ENCODE assay signal across 7 cellular contexts in the genomic region with DNA sequence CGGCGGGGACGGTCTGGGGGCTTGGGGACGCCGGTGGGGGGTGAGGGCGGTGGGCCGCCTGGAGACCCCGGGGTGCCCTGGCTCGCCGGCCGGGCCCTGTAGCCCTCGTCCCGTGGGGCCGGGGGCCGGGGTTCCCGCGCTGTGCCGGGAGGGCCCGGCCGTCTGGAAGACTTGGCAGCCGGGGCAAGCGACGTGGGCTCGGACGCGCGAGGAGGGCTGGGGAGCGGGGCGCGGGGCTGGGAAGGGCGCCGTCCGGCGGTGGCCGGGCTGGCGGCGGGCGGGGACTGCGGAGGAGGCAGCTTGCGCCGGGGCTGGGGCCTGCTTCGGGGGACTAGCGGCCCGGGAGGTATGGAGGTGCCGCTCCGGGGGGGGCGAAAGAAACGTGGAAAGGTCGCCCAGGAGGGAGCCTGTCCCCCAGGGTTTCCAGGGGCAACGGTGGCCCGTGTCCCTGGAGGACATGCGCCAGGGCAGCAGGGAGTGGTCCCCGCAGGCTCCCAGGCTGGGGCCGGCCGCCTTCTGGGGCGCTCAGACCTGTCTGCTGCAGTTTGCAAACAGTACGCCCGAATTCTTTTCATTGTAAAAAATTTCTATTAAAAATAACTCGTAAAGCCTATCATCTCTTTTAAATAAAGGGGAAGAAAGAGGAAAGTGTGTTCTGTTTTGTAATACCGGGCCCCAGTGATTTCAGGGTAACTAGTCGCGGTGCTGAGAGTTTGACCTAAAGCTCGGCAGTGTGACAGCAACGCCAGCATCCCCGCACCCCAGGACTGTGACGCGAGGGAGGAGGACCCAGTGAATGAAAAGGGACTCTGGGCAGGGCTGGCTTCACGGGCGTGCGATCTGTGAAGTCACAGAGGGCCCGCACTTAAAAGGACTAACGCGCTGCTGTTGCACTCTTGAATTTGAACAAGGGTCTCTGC. TPM values are rescaled to one million over a fixed set of nuclear protein-coding genes. Genes with fewer than 3 reads are reported as not detected.
A peak's percentile ranks its signal among the peaks of the same experiment; 100 is the strongest.
DNase-seq lines count a peak whose midpoint lies in the region; ATAC-seq, FAIRE-seq and TF ChIP-seq lines count a peak whose summit lies in the region.

No MANE protein-coding gene starts in this region.

- TSS peak; percentile 52 for BruUV-seq in endothelial cell of umbilical vein (replicated peaks; lab: Mats Ljungman, UMichigan)

- dilution Hi-C loops in endothelial cell of umbilical vein (cut with MboI; ENCODE audit: extremely low pct_ligation_motif_present, low sequenced_read_pairs): no loop called here

- intact Hi-C loops in endothelial cell of umbilical vein (cut with micrococcal nuclease): loop anchor here (1.0 to 5.0 kb wide), 3 partner anchors 50 to 145 kb away; no protein-coding TSS in a partner anchor

- peak overlapping the region; percentile 90 for H2AFZ ChIP-seq in endothelial cell of umbilical vein (ENCODE audit: low read depth, low read length)

- CTCF ChIA-PET in endothelial cell of umbilical vein (lab: Charles Lee): interaction anchor here (0.8 to 4.7 kb wide), 11 partner anchors 12 to 187 kb away, joined by 3 to 50 read pairs (median 6); no protein-coding TSS in a partner anchor

- POLR2A ChIA-PET in endothelial cell of umbilical vein (lab: Charles Lee): no interaction called here

- H3K36me3 ChIP-seq in endothelial cell of umbilical vein (ENCODE audit: control insufficient read depth in 2 of 2, extremely low read depth in 1 of 2, insufficient read depth in 2 of 2, low read length in 2 of 2): no peaks in the 10 kb centered on the region

- H4K20me1 ChIP-seq in endothelial cell of umbilical vein (replicated peaks; ENCODE audit: control insufficient read depth, extremely low read depth, insufficient read depth, low read length): no peaks in the 10 kb centered on the region

- H3K9me1 ChIP-seq in endothelial cell of umbilical vein (replicated peaks; ENCODE audit: control insufficient read depth, extremely low read depth, insufficient read depth, low read length): no peaks in the 10 kb centered on the region

- H3K4me3 ChIP-seq in endothelial cell of umbilical vein (replicated peaks in 1 of 3; ENCODE audit: insufficient read depth in 1 of 3, low read depth in 1 of 3, low read length in 3 of 3): peak overlapping the region; percentile 67 to 86 (median 78)

- peaks cover 18% of the 10 kb centered on the region for H3K79me2 ChIP-seq in endothelial cell of umbilical vein (ENCODE audit: control insufficient read depth, insufficient read depth, low read length)

- TF ChIP-seq CTCF in endothelial cell of umbilical vein (IDR thresholded peaks at IDR 0.05; ENCODE audit: extremely low read depth in 1 of 2, insufficient read depth in 1 of 2, low read depth in 1 of 2, low read length in 2 of 2): peak in 1 of 2 donors; percentile 7

- H3K4me2 ChIP-seq in endothelial cell of umbilical vein (ENCODE audit: insufficient read depth, low read length): peak overlapping the region; percentile 73

- peaks cover 7 to 11% of the 10 kb centered on the region in 2 experiments for H3K27me3 ChIP-seq in endothelial cell of umbilical vein (ENCODE audit: control insufficient read depth in 2 of 2, insufficient read depth in 2 of 2, low read length in 2 of 2)

- H3K27ac ChIP-seq in endothelial cell of umbilical vein (ENCODE audit: insufficient read depth, low read depth, low read length): peak overlapping the region; percentile 59

- H3K4me1 ChIP-seq in endothelial cell of umbilical vein (ENCODE audit: control insufficient read depth, extremely low read depth, insufficient read depth, low read length): peaks cover 20% of the 10 kb centered on the region

- H3K9ac ChIP-seq in endothelial cell of umbilical vein (replicated peaks; ENCODE audit: extremely low read depth, insufficient read depth, low read length): peak overlapping the region; percentile 73

- TF ChIP-seq POLR2A in endothelial cell of umbilical vein (IDR thresholded peaks at IDR 0.05; ENCODE audit: low read depth, low read length): no peak

- no peak for FAIRE-seq in endothelial cell of umbilical vein (lab: Jason Lieb, UNC)

- peak; percentile 49 for ATAC-seq in GM18511 (IDR thresholded peaks at IDR 0.05; ENCODE audit: unreplicated experiment)
- peak; percentile 46 for ATAC-seq in HG02759 (IDR thresholded peaks at IDR 0.05; ENCODE audit: unreplicated experiment)

- peak; percentile 73 for DNase-seq in NCI-H2227 (lab: John Stamatoyannopoulos, UW; ENCODE audit: unreplicated experiment)
- peak; percentile 57 for DNase-seq in activated CD8-positive, alpha-beta memory T cell treated with anti-CD3 and anti-CD28 coated beads, Interleukin-2, amount 50 U/mL, for 4 hours
- peak; percentile 46 for DNase-seq in endothelial cell of umbilical vein (ENCODE audit: low read depth, low spot score)
- peak; percentile 23 for DNase-seq in middle frontal gyrus (ENCODE audit: extremely low spot score, low spot score)
- peak; percentile 40 for DNase-seq in stimulated activated CD8-positive, alpha-beta memory T cell treated with anti-CD3 and anti-CD28 coated beads, Interleukin-7, amount 100 ng/mL, for 24 hours (ENCODE audit: low read depth)

- H3K9me3 ChIP-seq in endothelial cell of umbilical vein (replicated peaks; ENCODE audit: control insufficient read depth, insufficient read depth, low read length): no peaks in the 10 kb centered on the region

TF ChIP-seq in endothelial cell of umbilical vein, 7 proteins besides CTCF, POLR2A, EP300 and RAD21:
- TF ChIP-seq, protein P1, sequence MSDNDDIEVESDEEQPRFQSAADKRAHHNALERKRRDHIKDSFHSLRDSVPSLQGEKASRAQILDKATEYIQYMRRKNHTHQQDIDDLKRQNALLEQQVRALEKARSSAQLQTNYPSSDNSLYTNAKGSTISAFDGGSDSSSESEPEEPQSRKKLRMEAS (IDR thresholded peaks at IDR 0.05; ENCODE audit: insufficient read depth, insufficient read length): no peak
- TF ChIP-seq MYC (IDR thresholded peaks at IDR 0.05; ENCODE audit: low read depth, low read length) (no peak), EZH2 (IDR thresholded peaks at IDR 0.05; ENCODE audit: borderline replicate concordance, low read depth, low read length, severe bottlenecking) (no peak), GATA2 (IDR thresholded peaks at IDR 0.05; ENCODE audit: insufficient read depth, insufficient read length, low read depth, low read length) (no peak), JUN (IDR thresholded peaks at IDR 0.05; ENCODE audit: borderline replicate concordance, insufficient read depth, insufficient read length, low read depth) (no peak), FOS (IDR thresholded peaks at IDR 0.05; ENCODE audit: borderline replicate concordance, insufficient read depth, low read length) (no peak), POLR2AphosphoS5 (IDR thresholded peaks at IDR 0.05; ENCODE audit: insufficient read depth, low read depth, low read length) (no peak)

RNA-seq across cellular contexts. Expression of gene ANKH, which starts 0.8 kb away (rescaled TPM):
- total RNA-seq in endothelial cell of umbilical vein: 31.4 and 39.5 TPM in 2 replicates
- 12.7 and 14.1 TPM in 2 replicates for polyA plus RNA-seq in endothelial cell of umbilical vein
- 18.3 and 19.1 TPM in 2 replicates for polyA plus RNA-seq in endothelial cell of umbilical vein (2011; cell fraction: cytosol; rRNA removed)
- polyA plus RNA-seq in endothelial cell of umbilical vein (2011; cell fraction: nucleus; rRNA removed): 15.1 and 16.2 TPM in 2 replicates
- polyA plus RNA-seq in endothelial cell of umbilical vein (2012): 22.1 and 25.3 TPM in 2 replicates
- polyA minus RNA-seq in endothelial cell of umbilical vein: 19.3 and 22.4 TPM in 2 replicates
- polyA minus RNA-seq in endothelial cell of umbilical vein (2011; cell fraction: cytosol; rRNA and poly(A)+ RNA removed): 86.6 TPM
- 22.7 and 24.1 TPM in 2 replicates for polyA minus RNA-seq in endothelial cell of umbilical vein (2011; cell fraction: nucleus; rRNA and poly(A)+ RNA removed)

Comparison
In these comparisons a context has a peak if more than half of its experiments do, and no peak if none do; other contexts are left out.
1. Peak in every context shown above with its lines: DNase-seq, ATAC-seq, H3K4me3 ChIP-seq and H3K27ac ChIP-seq.
2. DNase-seq: peak in every context shown above with its lines; median percentile 73 in NCI-H2227; 57 in activated CD8-positive, alpha-beta memory T cell treated with anti-CD3 and anti-CD28 coated beads, Interleukin-2, amount 50 U/mL, for 4 hours; 46 in endothelial cell of umbilical vein; 40 in stimulated activated CD8-positive, alpha-beta memory T cell treated with anti-CD3 and anti-CD28 coated beads, Interleukin-7, amount 100 ng/mL, for 24 hours; 23 in middle frontal gyrus.